Comparison of ENCODE assay signal across 11 cellular contexts in genomic region chr16:68065716-68066305, GRCh38. TPM values are rescaled to one million over a fixed set of nuclear protein-coding genes. Genes with fewer than 3 reads are reported as not detected.
DNase-seq lines count a peak whose midpoint lies in the region; ATAC-seq, FAIRE-seq and TF ChIP-seq lines count a peak whose summit lies in the region.
"Had no signal": no experiment of that assay in that cellular context is flagged by ENCODE, and none has a peak within 500 bp of the region (broad histone marks: within the 10 kb centered on the region; RNA-seq: fewer than 3 reads in every experiment).

No MANE protein-coding gene starts in this region.

- no peaks in the 10 kb centered on the region for H4K20me1 ChIP-seq in endothelial cell of umbilical vein (replicated peaks; ENCODE audit: control insufficient read depth, extremely low read depth, insufficient read depth, low read length)

- no peak for TF ChIP-seq POLR2A in endothelial cell of umbilical vein (IDR thresholded peaks at IDR 0.05; ENCODE audit: low read depth, low read length)

- H3K27me3 ChIP-seq in ACC112 (ENCODE audit: insufficient read depth, low read length): no peaks in the 10 kb centered on the region
- no peaks in the 10 kb centered on the region for H3K27me3 ChIP-seq in endothelial cell of umbilical vein (ENCODE audit: control insufficient read depth in 2 of 2, insufficient read depth in 2 of 2, low read length in 2 of 2)

- intact Hi-C loops in endothelial cell of umbilical vein (cut with micrococcal nuclease): no loop called here

- peaks cover 39 to 90% (median 86%) of the 10 kb centered on the region in 4 donors for H3K4me1 Mint-ChIP-seq in naive thymus-derived CD8-positive, alpha-beta T cell

- peak; percentile 18 for FAIRE-seq in endothelial cell of umbilical vein (lab: Jason Lieb, UNC)
- FAIRE-seq: D721Med had no signal

- H3K4me1 ChIP-seq in ACC112 (ENCODE audit: control insufficient read depth, insufficient read depth, low read length, unreplicated experiment) (peaks cover 35% of the 10 kb centered on the region), endothelial cell of umbilical vein (ENCODE audit: control insufficient read depth, extremely low read depth, insufficient read depth, low read length) (peaks cover 19% of the 10 kb centered on the region)

- POLR2A ChIA-PET in endothelial cell of umbilical vein (lab: Charles Lee): no interaction called here
- POLR2A ChIA-PET in naive thymus-derived CD8-positive, alpha-beta T cell (lab: Charles Lee): interaction anchor here (0.6 to 16.5 kb wide), 9 partner anchors 9 to 209 kb away, joined by 3 to 406 read pairs (median 4); partner anchors contain the start of genes DPEP2, NFATC3 and NRN1L

- H3K27ac Mint-ChIP-seq in naive thymus-derived CD8-positive, alpha-beta T cell: peak overlapping the region in 8 of 10 donors; percentile 29 to 93 (median 66)

- DNase-seq in HS-27A (ENCODE audit: low read depth): peak; percentile 92
- DNase-seq in endothelial cell of umbilical vein (ENCODE audit: low read depth, low spot score): peak; percentile 57
- DNase-seq in naive thymus-derived CD8-positive, alpha-beta T cell: no peak
- DNase-seq in KBM-7: no peak
- no peak for DNase-seq in NCI-H187 (lab: John Stamatoyannopoulos, UW)
- DNase-seq in 8988T: no peak
- no peak for DNase-seq in germinal center (ENCODE audit: low spot score)
- DNase-seq: left colon, NCI-H748 treated with DMSO at 0.1 percent for 48 hours had no signal

- H2AFZ ChIP-seq in ACC112 (ENCODE audit: low read length, unreplicated experiment) (no peak overlapping the region), endothelial cell of umbilical vein (ENCODE audit: low read depth, low read length) (no peak overlapping the region)

- H3K79me2 ChIP-seq in ACC112 (ENCODE audit: control insufficient read depth, insufficient read depth, low read length, unreplicated experiment) (no peaks in the 10 kb centered on the region), endothelial cell of umbilical vein (ENCODE audit: control insufficient read depth, insufficient read depth, low read length) (no peaks in the 10 kb centered on the region)

- H3K9ac ChIP-seq in endothelial cell of umbilical vein (replicated peaks; ENCODE audit: extremely low read depth, insufficient read depth, low read length): no peak overlapping the region

- H3K9me3 ChIP-seq in endothelial cell of umbilical vein (replicated peaks; ENCODE audit: control insufficient read depth, insufficient read depth, low read length): no peaks in the 10 kb centered on the region

- H3K9me1 ChIP-seq in endothelial cell of umbilical vein (replicated peaks; ENCODE audit: control insufficient read depth, extremely low read depth, insufficient read depth, low read length): no peaks in the 10 kb centered on the region

- H3K9me3 Mint-ChIP-seq in naive thymus-derived CD8-positive, alpha-beta T cell: no peaks in the 10 kb centered on the region

- 0 out of 2 replicates have a peak overlapping the region, but pooled peaks have one; percentile 35 for H3K4me3 ChIP-seq in ACC112 (ENCODE audit: low read depth, low read length)
- H3K4me3 ChIP-seq in endothelial cell of umbilical vein (replicated peaks in 1 of 3; ENCODE audit: insufficient read depth in 1 of 3, low read depth in 1 of 3, low read length in 3 of 3): no peak overlapping the region

- in situ Hi-C loops in KBM-7 (cut with MboI; ENCODE audit: low pct_unique_long_range_greater_than_20kb, low sequenced_read_pairs): no loop called here

- H3K27me3 Mint-ChIP-seq in naive thymus-derived CD8-positive, alpha-beta T cell: no peaks in the 10 kb centered on the region

- H3K36me3 ChIP-seq in ACC112 (ENCODE audit: insufficient read depth, low read length) (peaks cover 4% of the 10 kb centered on the region; the same call in 1 of the 2 replicates), endothelial cell of umbilical vein (ENCODE audit: control insufficient read depth in 2 of 2, extremely low read depth in 1 of 2, insufficient read depth in 2 of 2, low read length in 2 of 2) (peaks cover 0 to 4% of the 10 kb centered on the region in 2 experiments)

- CTCF ChIA-PET in endothelial cell of umbilical vein (lab: Charles Lee): interaction anchor here (0.9 to 5.4 kb wide), 13 partner anchors 11 to 250 kb away, joined by 3 to 34 read pairs (median 6); partner anchors contain the start of genes DDX28, DUS2, NFATC3 and NRN1L

- H3K36me3 Mint-ChIP-seq in naive thymus-derived CD8-positive, alpha-beta T cell: peaks cover 0 to 15% (median 5%) of the 10 kb centered on the region in 3 donors

- peak overlapping the region in 1 of 10 donors; percentile 2 for H3K4me3 Mint-ChIP-seq in naive thymus-derived CD8-positive, alpha-beta T cell

- dilution Hi-C loops in endothelial cell of umbilical vein (cut with MboI; ENCODE audit: extremely low pct_ligation_motif_present, low sequenced_read_pairs): no loop called here

- BruUV-seq in endothelial cell of umbilical vein (replicated peaks; lab: Mats Ljungman, UMichigan): no TSS peak

- H3K27ac ChIP-seq in ACC112 (ENCODE audit: low read depth, low read length) (peak overlapping the region; percentile 94), endothelial cell of umbilical vein (ENCODE audit: insufficient read depth, low read depth, low read length) (no peak overlapping the region)

- ATAC-seq in naive thymus-derived CD8-positive, alpha-beta T cell: no peak
- ATAC-seq: left colon had no signal

- H3K4me2 ChIP-seq in endothelial cell of umbilical vein (ENCODE audit: insufficient read depth, low read length): no peak overlapping the region

- no peak for TF ChIP-seq CTCF in endothelial cell of umbilical vein (IDR thresholded peaks at IDR 0.05; ENCODE audit: extremely low read depth in 1 of 2, insufficient read depth in 1 of 2, low read depth in 1 of 2, low read length in 2 of 2)

TF ChIP-seq in endothelial cell of umbilical vein, 7 proteins besides CTCF, POLR2A, EP300 and RAD21 (continues in another document):
- TF ChIP-seq POLR2AphosphoS5 (IDR thresholded peaks at IDR 0.05; ENCODE audit: insufficient read depth, low read depth, low read length) (no peak), JUN (IDR thresholded peaks at IDR 0.05; ENCODE audit: borderline replicate concordance, insufficient read depth, insufficient read length, low read depth) (no peak), EZH2 (IDR thresholded peaks at IDR 0.05; ENCODE audit: borderline replicate concordance, low read depth, low read length, severe bottlenecking) (no peak), MAX (IDR thresholded peaks at IDR 0.05; ENCODE audit: insufficient read depth, insufficient read length) (no peak), GATA2 (IDR thresholded peaks at IDR 0.05; ENCODE audit: insufficient read depth, insufficient read length, low read depth, low read length) (no peak)

RNA-seq across cellular contexts. Expression of gene NFATC3, which starts 19.4 kb away (rescaled TPM):
- total RNA-seq in endothelial cell of umbilical vein: 30.5 and 33.1 TPM in 2 replicates
- 15.6 and 15.8 TPM in 2 replicates for polyA plus RNA-seq in endothelial cell of umbilical vein
- 11.4 and 11.9 TPM in 2 replicates for polyA plus RNA-seq in endothelial cell of umbilical vein (2011; cell fraction: cytosol; rRNA removed)
- polyA plus RNA-seq in endothelial cell of umbilical vein (2011; cell fraction: nucleus; rRNA removed): 14.4 and 15.2 TPM in 2 replicates
- polyA plus RNA-seq in endothelial cell of umbilical vein (2012): 12.9 and 14.4 TPM in 2 replicates
- 54.3 and 62.9 TPM in 2 replicates for polyA minus RNA-seq in endothelial cell of umbilical vein
- 28.1 TPM for polyA minus RNA-seq in endothelial cell of umbilical vein (2011; cell fraction: cytosol; rRNA and poly(A)+ RNA removed)
- 35.9 and 53.4 TPM in 2 replicates for polyA minus RNA-seq in endothelial cell of umbilical vein (2011; cell fraction: nucleus; rRNA and poly(A)+ RNA removed)
- total RNA-seq in naive thymus-derived CD8-positive, alpha-beta T cell: 100 to 1,000 TPM; 156 to 162 TPM
- polyA plus RNA-seq in naive thymus-derived CD8-positive, alpha-beta T cell: 100 to 1,000 TPM in 1 of 3 donors, 10 to 100 TPM in 2; 85.2 to 102 (median 86.6) TPM

RNA-seq across cellular contexts. Expression of gene DUS2, which starts 42.7 kb away (rescaled TPM):
- total RNA-seq in endothelial cell of umbilical vein: 20.3 and 21.7 TPM in 2 replicates
- 14.7 and 16.4 TPM in 2 replicates for polyA plus RNA-seq in endothelial cell of umbilical vein
- polyA plus RNA-seq in endothelial cell of umbilical vein (2011; cell fraction: cytosol; rRNA removed): 15.3 TPM in 2 replicates
- 40.2 and 48.7 TPM in 2 replicates for polyA plus RNA-seq in endothelial cell of umbilical vein (2011; cell fraction: nucleus; rRNA removed)
- 13.7 and 20.2 TPM in 2 replicates for polyA plus RNA-seq in endothelial cell of umbilical vein (2012)
- 24.1 and 25.5 TPM in 2 replicates for polyA minus RNA-seq in endothelial cell of umbilical vein
- 16.9 TPM for polyA minus RNA-seq in endothelial cell of umbilical vein (2011; cell fraction: cytosol; rRNA and poly(A)+ RNA removed)
- 17.0 and 22.2 TPM in 2 replicates for polyA minus RNA-seq in endothelial cell of umbilical vein (2011; cell fraction: nucleus; rRNA and poly(A)+ RNA removed)
- total RNA-seq in naive thymus-derived CD8-positive, alpha-beta T cell: 10 to 100 TPM; 18.2 to 21.1 TPM
- polyA plus RNA-seq in naive thymus-derived CD8-positive, alpha-beta T cell: 10 to 100 TPM in 2 of 3 donors, 1 to 10 TPM in 1; 6.4 to 13.1 (median 10.5) TPM

RNA-seq across cellular contexts. Expression of gene DDX28, which starts 42.8 kb away (rescaled TPM):
- total RNA-seq in endothelial cell of umbilical vein: 7.9 and 8.4 TPM in 2 replicates
- 12.5 and 14.9 TPM in 2 replicates for polyA plus RNA-seq in endothelial cell of umbilical vein
- polyA plus RNA-seq in endothelial cell of umbilical vein (2011; cell fraction: cytosol; rRNA removed): 12.8 and 13.6 TPM in 2 replicates
- 8.8 and 9.5 TPM in 2 replicates for polyA plus RNA-seq in endothelial cell of umbilical vein (2011; cell fraction: nucleus; rRNA removed)
- polyA plus RNA-seq in endothelial cell of umbilical vein (2012): 8.5 and 9.5 TPM in 2 replicates
- polyA minus RNA-seq in endothelial cell of umbilical vein: 9.8 and 12.6 TPM in 2 replicates
- polyA minus RNA-seq in endothelial cell of umbilical vein (2011; cell fraction: cytosol; rRNA and poly(A)+ RNA removed): 15.1 TPM
- 9.4 and 10.4 TPM in 2 replicates for polyA minus RNA-seq in endothelial cell of umbilical vein (2011; cell fraction: nucleus; rRNA and poly(A)+ RNA removed)
- 10 to 100 TPM; 25.0 to 26.2 TPM for total RNA-seq in naive thymus-derived CD8-positive, alpha-beta T cell
- 10 to 100 TPM; 49.7 to 60.6 (median 53.9) TPM for polyA plus RNA-seq in naive thymus-derived CD8-positive, alpha-beta T cell

RNA-seq across cellular contexts. Expression of gene DPEP2NB, which starts 50.1 kb away (rescaled TPM):
- not detected in 2 replicates for total RNA-seq in endothelial cell of umbilical vein
- not detected in 2 replicates for polyA plus RNA-seq in endothelial cell of umbilical vein
- polyA plus RNA-seq in endothelial cell of umbilical vein (2011; cell fraction: cytosol; rRNA removed): not detected in 2 replicates
- not detected in 2 replicates for polyA plus RNA-seq in endothelial cell of umbilical vein (2011; cell fraction: nucleus; rRNA removed)
- polyA plus RNA-seq in endothelial cell of umbilical vein (2012): not detected in 2 replicates
- not detected in 2 replicates for polyA minus RNA-seq in endothelial cell of umbilical vein
- polyA minus RNA-seq in endothelial cell of umbilical vein (2011; cell fraction: cytosol; rRNA and poly(A)+ RNA removed): not detected
- not detected in 2 replicates for polyA minus RNA-seq in endothelial cell of umbilical vein (2011; cell fraction: nucleus; rRNA and poly(A)+ RNA removed)
- total RNA-seq in naive thymus-derived CD8-positive, alpha-beta T cell: not detected
- not detected for polyA plus RNA-seq in naive thymus-derived CD8-positive, alpha-beta T cell
- total RNA-seq: left colon had no signal

Comparison
In these comparisons a context has a peak if more than half of its experiments do, and no peak if none do; other contexts are left out.
1. DNase-seq: peak in HS-27A (single experiment) and endothelial cell of umbilical vein (single experiment); none in naive thymus-derived CD8-positive, alpha-beta T cell (0 of 10), KBM-7 (single experiment), NCI-H187 (0 of 2), 8988T (single experiment) and germinal center (single experiment).